In genomic region chr7:24169077-24169624, GRCh38 we compare ENCODE assay signal across 22 cellular contexts.
"Had no signal": no experiment of that assay in that cellular context is flagged by ENCODE, and none has a peak within 500 bp of the region (broad histone marks: within the 10 kb centered on the region; RNA-seq: fewer than 3 reads in every experiment).

No MANE protein-coding gene starts in this region.

- H3K4me3 ChIP-seq: MG63, SK-N-MC had no signal

- H3K27ac ChIP-seq: SK-N-MC, WERI-Rb-1 had no signal

- H3K36me3 ChIP-seq: MG63, WERI-Rb-1 had no signal

- H3K27me3 ChIP-seq: MG63 had no signal

- H3K9me3 ChIP-seq: MG63 had no signal

- DNase-seq: activated CD4-positive, alpha-beta T cell treated with anti-CD3 and anti-CD28 coated beads for 36 hours; activated CD8-positive, alpha-beta memory T cell treated with anti-CD3 and anti-CD28 coated beads, Interleukin-2, amount 50 U/mL, for 48 hours; activated CD8-positive, alpha-beta T cell treated with anti-CD3 and anti-CD28 coated beads, Interleukin-2, amount 10 ng/mL, durations not matched to agents 7 days and 5 days; activated effector memory CD4-positive, alpha-beta T cell treated with Interleukin-2 at 50 U/mL for 16 hours; activated naive CD4-positive, alpha-beta T cell; activated T-cell treated with anti-CD3 and anti-CD28 coated beads, Interleukin-2, amount 50 U/mL, for 24 hours; amygdala; cortex of kidney; MG63; NCI-H1092 treated with DMSO at 0.1 percent for 48 hours; NCI-H1417 treated with DMSO at 0.1 percent for 48 hours; NCI-H1694; NCI-H2029; NCI-H2107; NCI-H2171 treated with DMSO at 0.1 percent for 48 hours; NCI-H345; NCI-H510A; NCI-H526 treated with DMSO at 0.1 percent for 48 hours; NCI-H82; T-cell; WERI-Rb-1 had no signal
